14 cellular contexts compared by ENCODE assay signal in genomic region chr22:43476751-43477150, GRCh38.
A peak's percentile ranks its signal among the peaks of the same experiment; 100 is the strongest.
DNase-seq lines count a peak whose midpoint lies in the region; ATAC-seq and TF ChIP-seq lines count a peak whose summit lies in the region.
"Had no signal": no experiment of that assay in that cellular context is flagged by ENCODE, and none has a peak within 500 bp of the region (broad histone marks: within the 10 kb centered on the region; RNA-seq: fewer than 3 reads in every experiment).

No MANE protein-coding gene starts in this region.

- H2AFZ ChIP-seq in HCT116 (ENCODE audit: low read depth, low read length, poor library complexity, severe bottlenecking) = no peak overlapping the region
- H2AFZ ChIP-seq: GM23338 had no signal

- H3K4me1 ChIP-seq in HCT116 (ENCODE audit: control insufficient read depth in 1 of 2, insufficient read depth in 2 of 2, low read length in 2 of 2) (no peaks in the 10 kb centered on the region), Panc1 (ENCODE audit: control insufficient read depth, insufficient read depth, low read length) (no peaks in the 10 kb centered on the region), spleen (peaks cover 0 to 14% (median 1%) of the 10 kb centered on the region in 6 donors)
- H3K4me1 ChIP-seq: HAP-1 had no signal

- TF ChIP-seq POLR2A in HCT116 (IDR thresholded peaks at IDR 0.05; ENCODE audit: borderline replicate concordance, extremely low read depth, insufficient read depth, insufficient read length) (no peak), spleen (IDR thresholded peaks at IDR 0.05) (no peak)

- POLR2A ChIA-PET in HCT116 (lab: Charles Lee) = no interaction called here
- POLR2A ChIA-PET in Panc1 (lab: Charles Lee) = no interaction called here

- H3K4me3 ChIP-seq in HCT116 (replicated peaks in 1 of 2; ENCODE audit: low read depth in 1 of 2, low read length in 2 of 2) (no peak overlapping the region), Panc1 (ENCODE audit: low read depth in 2 of 2, low read length in 2 of 2) (no peak overlapping the region), spleen (no peak overlapping the region), coronary artery (no peak overlapping the region)
- H3K4me3 ChIP-seq: BLaER1 treated with 17β-estradiol and CSF1 and Interleukin-3, amounts not matched to agents 10 nM and 100 nM; GM23338; HAP-1 had no signal

- ATAC-seq in HCT116 (0 out of 2 replicates have a peak, but pooled peaks have one; percentile 12), Panc1 (0 out of 2 replicates have a peak, but pooled peaks have one; percentile 11)

- no peak overlapping the region for H3K4me2 ChIP-seq in HCT116 (ENCODE audit: low read length)
- H3K4me2 ChIP-seq: BLaER1 treated with 17β-estradiol and CSF1 and Interleukin-3, amounts not matched to agents 10 nM and 100 nM; GM23338 had no signal

- 61 to 83% (median 67%) methylated on average over 4 of the region's 4 CpGs for WGBS in spleen, 5 donors

- intact Hi-C loops in HCT116 (cut with micrococcal nuclease) = no loop called here
- intact Hi-C loops in Panc1 (cut with micrococcal nuclease; ENCODE audit: unreplicated experiment) = no loop called here
- intact Hi-C loops in spleen (cut with DNase I; ENCODE audit: low total_unique reads) = no loop called here

- H3K9me3 ChIP-seq in HCT116 (ENCODE audit: control insufficient read depth in 1 of 2, insufficient read depth in 1 of 2, low read depth in 1 of 2, low read length in 2 of 2) (no peaks in the 10 kb centered on the region), Panc1 (ENCODE audit: control insufficient read depth, insufficient read depth, low read depth, low read length) (no peaks in the 10 kb centered on the region), spleen (no peaks in the 10 kb centered on the region)
- H3K9me3 ChIP-seq: BLaER1 treated with 17β-estradiol and CSF1 and Interleukin-3, amounts not matched to agents 10 nM and 100 nM; HAP-1 had no signal

- no peaks in the 10 kb centered on the region for H4K20me1 ChIP-seq in HCT116 (ENCODE audit: insufficient read depth)
- H4K20me1 ChIP-seq: BLaER1 treated with 17β-estradiol and CSF1 and Interleukin-3, amounts not matched to agents 10 nM and 100 nM had no signal

- H3K27me3 ChIP-seq in HCT116 (ENCODE audit: insufficient read depth, low read length) (peaks cover 12% of the 10 kb centered on the region), Panc1 (ENCODE audit: control insufficient read depth, insufficient read depth, low read length) (no peaks in the 10 kb centered on the region), spleen (replicated peaks in 1 of 7) (peaks cover 0 to 33% (median 0%) of the 10 kb centered on the region in 7 donors)
- H3K27me3 ChIP-seq: BLaER1 treated with 17β-estradiol and CSF1 and Interleukin-3, amounts not matched to agents 10 nM and 100 nM had no signal

- no peaks in the 10 kb centered on the region for H3K9me2 ChIP-seq in HCT116 (ENCODE audit: insufficient read depth)

- H3K9ac ChIP-seq in HCT116 (ENCODE audit: low read length) = no peak overlapping the region
- H3K9ac ChIP-seq: BLaER1 treated with 17β-estradiol and CSF1 and Interleukin-3, amounts not matched to agents 10 nM and 100 nM had no signal

- no peak for TF ChIP-seq RAD21 in HCT116 (IDR thresholded peaks at IDR 0.05; ENCODE audit: low read depth)

- RAD21 ChIA-PET in HCT116 (lab: Charles Lee; ENCODE audit: low non-redundant PET in 1 of 2, low total read pairs in 2 of 2, uncharacterized antibody in 2 of 2, unreplicated experiment in 2 of 2) = no interaction called here

- H3K79me2 ChIP-seq in HCT116 (ENCODE audit: insufficient read depth, low read length) = no peaks in the 10 kb centered on the region

- DNase-seq in HCT116 (ENCODE audit: low read depth, low spot score) = no peak
- DNase-seq in Panc1 (ENCODE audit: low read depth, low spot score) = no peak
- peak; percentile 68 for DNase-seq in mesenteric fat pad (ENCODE audit: low spot score)
- DNase-seq in spleen = peak; percentile 58
- DNase-seq in coronary artery (ENCODE audit: low spot score) = no peak
- DNase-seq in substantia nigra (lab: John Stamatoyannopoulos, UW) = no peak
- DNase-seq in cerebellar nuclear complex (lab: John Stamatoyannopoulos, UW) = no peak
- DNase-seq: Calu3; CD4-positive, alpha-beta memory T cell; DMS79 treated with DMSO at 0.1 percent for 48 hours; GF-D8 had no signal

- CTCF ChIA-PET in HCT116 (lab: Charles Lee) (no interaction called here), Panc1 (lab: Charles Lee) (no interaction called here)

- BruUV-seq in HCT116 (replicated peaks; lab: Mats Ljungman, UMichigan) (no TSS peak), Panc1 (replicated peaks; lab: Mats Ljungman, UMichigan) (no TSS peak)

- H3K27ac ChIP-seq in HCT116 (ENCODE audit: low read depth, low read length) = no peak overlapping the region
- no peak overlapping the region for H3K27ac ChIP-seq in Panc1 (ENCODE audit: low read length)
- no peak overlapping the region for H3K27ac ChIP-seq in spleen
- H3K27ac ChIP-seq in coronary artery = no peak overlapping the region
- no peak overlapping the region for H3K27ac ChIP-seq in substantia nigra (ENCODE audit: low read depth, low read length, poor library complexity, severe bottlenecking)
- H3K27ac ChIP-seq: BLaER1 treated with 17β-estradiol and CSF1 and Interleukin-3, amounts not matched to agents 10 nM and 100 nM had no signal

- in situ Hi-C loops in Panc1 (cut with HindIII; ENCODE audit: low pct_unique_long_range_greater_than_20kb, low sequenced_read_pairs) = no loop called here

- H3K36me3 ChIP-seq in HCT116 (ENCODE audit: control insufficient read depth in 1 of 2, insufficient read depth in 2 of 2, low read length in 2 of 2) (no peaks in the 10 kb centered on the region), Panc1 (ENCODE audit: control insufficient read depth, insufficient read depth, low read length) (no peaks in the 10 kb centered on the region), spleen (no peaks in the 10 kb centered on the region)
- H3K36me3 ChIP-seq: BLaER1 treated with 17β-estradiol and CSF1 and Interleukin-3, amounts not matched to agents 10 nM and 100 nM; HAP-1 had no signal

- TF ChIP-seq CTCF in HCT116 (IDR thresholded peaks at IDR 0.05 in 2 of 3, conservative IDR thresholded peaks at IDR 0.05 in 1 of 3; ENCODE audit: borderline replicate concordance in 1 of 3, insufficient read depth in 1 of 3, low read depth in 2 of 3, low read length in 2 of 3) (no peak), Panc1 (IDR thresholded peaks at IDR 0.05) (no peak), spleen (IDR thresholded peaks at IDR 0.05 in 8 of 11, conservative IDR thresholded peaks at IDR 0.05 in 3 of 11) (no peak), coronary artery (IDR thresholded peaks at IDR 0.05) (no peak)

TF ChIP-seq in HCT116, 20 proteins besides CTCF, POLR2A, EP300 and RAD21:
- TF ChIP-seq CBX3 (IDR thresholded peaks at IDR 0.05; ENCODE audit: low read depth) (no peak), POLR2AphosphoS5 (IDR thresholded peaks at IDR 0.05; ENCODE audit: low read depth, low read length) (no peak), ZNF274 (IDR thresholded peaks at IDR 0.05; ENCODE audit: low read depth, low read length) (no peak), CEBPB (IDR thresholded peaks at IDR 0.05; ENCODE audit: low read depth) (no peak), SIN3A (IDR thresholded peaks at IDR 0.05; ENCODE audit: low read depth) (no peak), SRF (IDR thresholded peaks at IDR 0.05; ENCODE audit: low read depth) (no peak), TCF7L2 (IDR thresholded peaks at IDR 0.05; ENCODE audit: borderline replicate concordance, extremely low read depth, insufficient read depth, insufficient read length) (no peak), EZH2phosphoT487 (IDR thresholded peaks at IDR 0.05; ENCODE audit: borderline replicate concordance) (no peak), SP1 (IDR thresholded peaks at IDR 0.05; ENCODE audit: low read depth) (no peak), ZFX (IDR thresholded peaks at IDR 0.05) (no peak)
- TF ChIP-seq, protein P1, sequence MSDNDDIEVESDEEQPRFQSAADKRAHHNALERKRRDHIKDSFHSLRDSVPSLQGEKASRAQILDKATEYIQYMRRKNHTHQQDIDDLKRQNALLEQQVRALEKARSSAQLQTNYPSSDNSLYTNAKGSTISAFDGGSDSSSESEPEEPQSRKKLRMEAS (IDR thresholded peaks at IDR 0.05) = no peak

Comparison
In these comparisons a context has a peak if more than half of its experiments do, and no peak if none do; other contexts are left out.
1. DNase-seq: peak in mesenteric fat pad (single experiment) and spleen (single experiment); none in HCT116 (single experiment), Panc1 (single experiment), coronary artery (single experiment), substantia nigra (0 of 49) and cerebellar nuclear complex (0 of 2).